ENCODE assay signal across 12 cellular contexts in genomic region chr3:194481103-194481502, GRCh38. TPM values are rescaled to one million over a fixed set of nuclear protein-coding genes. Genes with fewer than 3 reads are reported as not detected.
DNase-seq lines count a peak whose midpoint lies in the region; ATAC-seq, FAIRE-seq and TF ChIP-seq lines count a peak whose summit lies in the region.
"Had no signal": no experiment of that assay in that cellular context is flagged by ENCODE, and none has a peak within 500 bp of the region (broad histone marks: within the 10 kb centered on the region; RNA-seq: fewer than 3 reads in every experiment).

No MANE protein-coding gene starts in this region.

- H3K36me3 ChIP-seq in keratinocyte (ENCODE audit: control insufficient read depth in 2 of 2, extremely low read depth in 1 of 2, insufficient read depth in 2 of 2, low read length in 2 of 2) (peaks cover 8 to 41% of the 10 kb centered on the region in 2 experiments), MM.1S (replicated peaks; ENCODE audit: insufficient read depth, low read length) (peaks cover 6% of the 10 kb centered on the region)
- H3K36me3 ChIP-seq: lower lobe of right lung had no signal

- peak overlapping the region; percentile 68 for H3K4me3 Mint-ChIP-seq in activated naive CD8-positive, alpha-beta T cell treated with anti-CD3 and anti-CD28 coated beads, Interleukin-2, amount 50 U/mL, for 24 hours

- H3K4me3 ChIP-seq in AG10803 (ENCODE audit: low read length), result no peak overlapping the region; the same call in 1 of the 2 replicates
- no peak overlapping the region for H3K4me3 ChIP-seq in keratinocyte (ENCODE audit: control insufficient read depth in 2 of 3, extremely low read depth in 1 of 3, insufficient read depth in 2 of 3, low read depth in 1 of 3, low read length in 3 of 3)
- H3K4me3 ChIP-seq in MM.1S (ENCODE audit: low read length), result no peak overlapping the region
- H3K4me3 ChIP-seq: lower lobe of right lung had no signal

- peaks cover 36% of the 10 kb centered on the region for H3K36me3 Mint-ChIP-seq in activated naive CD8-positive, alpha-beta T cell treated with anti-CD3 and anti-CD28 coated beads, Interleukin-2, amount 50 U/mL, for 24 hours (ENCODE audit: low read depth)

- peaks cover 96% of the 10 kb centered on the region for H3K79me2 ChIP-seq in keratinocyte (ENCODE audit: control insufficient read depth, insufficient read depth, low read length)
- H3K79me2 ChIP-seq in MM.1S (ENCODE audit: low read length), result peaks cover 98% of the 10 kb centered on the region

- peak; percentile 82 for DNase-seq in AG10803 (ENCODE audit: low read depth)
- DNase-seq in HT1080 (ENCODE audit: low read depth), result peak; percentile 69
- DNase-seq in activated naive CD8-positive, alpha-beta T cell treated with anti-CD3 and anti-CD28 coated beads, Interleukin-2, amount 50 U/mL, for 24 hours, result no peak
- DNase-seq in keratinocyte (ENCODE audit: low read depth, low spot score), result no peak
- DNase-seq in HPDE6-E6E7 (ENCODE audit: extremely low spot score), result no peak
- DNase-seq in NCI-H2029 treated with DMSO at 0.1 percent for 48 hours (lab: John Stamatoyannopoulos, UW), result no peak
- DNase-seq in MM.1S, result no peak
- DNase-seq: DND-41, lower lobe of right lung, NCI-H345 had no signal

- H2AFZ ChIP-seq in keratinocyte (ENCODE audit: control insufficient read depth, low read length) (no peak overlapping the region), MM.1S (ENCODE audit: low read length) (no peak overlapping the region)

- dilution Hi-C loops in keratinocyte (cut with MboI; ENCODE audit: extremely low pct_ligation_motif_present, low sequenced_read_pairs), result no loop called here

- no peak for FAIRE-seq in keratinocyte (lab: Jason Lieb, UNC)
- FAIRE-seq: H1 had no signal

- H3K9ac ChIP-seq in keratinocyte (ENCODE audit: control insufficient read depth, extremely low read depth, insufficient read depth, low read length) (no peak overlapping the region), MM.1S (ENCODE audit: low read length) (no peak overlapping the region)

- H3K9me2 ChIP-seq in MM.1S (replicated peaks; ENCODE audit: insufficient read depth, low read length), result no peaks in the 10 kb centered on the region

- H4K20me1 ChIP-seq in keratinocyte (ENCODE audit: control insufficient read depth, extremely low read depth, insufficient read depth, low read length) (peaks cover 14% of the 10 kb centered on the region), MM.1S (ENCODE audit: insufficient read depth, low read length) (peaks cover 7% of the 10 kb centered on the region; the same call in 1 of the 2 replicates)

- H3K4me1 ChIP-seq in keratinocyte (ENCODE audit: control insufficient read depth, extremely low read depth, insufficient read depth, low read length) (peaks cover 14% of the 10 kb centered on the region), MM.1S (ENCODE audit: low read length) (peaks cover 12% of the 10 kb centered on the region; the same call in 1 of the 2 replicates)

- H3K9me3 ChIP-seq in keratinocyte (ENCODE audit: control insufficient read depth, low read depth, low read length), result no peaks in the 10 kb centered on the region
- no peaks in the 10 kb centered on the region for H3K9me3 ChIP-seq in MM.1S (replicated peaks; ENCODE audit: insufficient read depth, low read length)
- H3K9me3 ChIP-seq: lower lobe of right lung had no signal

- peak; percentile 48 for ATAC-seq in activated naive CD8-positive, alpha-beta T cell treated with anti-CD3 and anti-CD28 coated beads, Interleukin-2, amount 50 U/mL, for 24 hours
- ATAC-seq in GM21717 (IDR thresholded peaks at IDR 0.05; ENCODE audit: unreplicated experiment), result no peak

- no peaks in the 10 kb centered on the region for H3F3A ChIP-seq in MM.1S (ENCODE audit: insufficient read depth, low read length)

- no peaks in the 10 kb centered on the region for H3K9me1 ChIP-seq in keratinocyte (ENCODE audit: control insufficient read depth, extremely low read depth, insufficient read depth, low read length)

- TF ChIP-seq CTCF in AG10803 (conservative IDR thresholded peaks at IDR 0.05; ENCODE audit: low read length) (no peak), keratinocyte (optimal IDR thresholded peaks at IDR 0.05 in 1 of 3, IDR thresholded peaks at IDR 0.05 in 1 of 3, conservative IDR thresholded peaks at IDR 0.05 in 1 of 3; ENCODE audit: extremely low read depth in 1 of 3, insufficient read depth in 2 of 3, low read length in 3 of 3) (no peak), MM.1S (IDR thresholded peaks at IDR 0.05; ENCODE audit: low read length) (no peak)

- H3K27ac Mint-ChIP-seq in activated naive CD8-positive, alpha-beta T cell treated with anti-CD3 and anti-CD28 coated beads, Interleukin-2, amount 50 U/mL, for 24 hours, result peak overlapping the region; percentile 79

- H3K4me2 ChIP-seq in keratinocyte (ENCODE audit: control insufficient read depth, extremely low read depth, insufficient read depth, low read depth, low read length) (peak overlapping the region; percentile 34), MM.1S (ENCODE audit: low read depth, low read length) (no peak overlapping the region)

- H3K27me3 ChIP-seq in keratinocyte (ENCODE audit: control insufficient read depth, extremely low read depth, insufficient read depth, low read length), result no peaks in the 10 kb centered on the region
- no peaks in the 10 kb centered on the region for H3K27me3 ChIP-seq in MM.1S (replicated peaks; ENCODE audit: insufficient read depth, low read length)

- peaks cover 62% of the 10 kb centered on the region for H3K4me1 Mint-ChIP-seq in activated naive CD8-positive, alpha-beta T cell treated with anti-CD3 and anti-CD28 coated beads, Interleukin-2, amount 50 U/mL, for 24 hours

- no peaks in the 10 kb centered on the region for H3K9me3 Mint-ChIP-seq in activated naive CD8-positive, alpha-beta T cell treated with anti-CD3 and anti-CD28 coated beads, Interleukin-2, amount 50 U/mL, for 24 hours

- no peaks in the 10 kb centered on the region for H3K27me3 Mint-ChIP-seq in activated naive CD8-positive, alpha-beta T cell treated with anti-CD3 and anti-CD28 coated beads, Interleukin-2, amount 50 U/mL, for 24 hours

- peak overlapping the region; percentile 6 for H3K27ac ChIP-seq in keratinocyte (ENCODE audit: control insufficient read depth, insufficient read depth, low read length)
- no peak overlapping the region for H3K27ac ChIP-seq in MM.1S (ENCODE audit: low read length)
- H3K27ac ChIP-seq: lower lobe of right lung had no signal

RNA-seq across cellular contexts. Expression of gene ATP13A3, which starts 5.7 kb away (rescaled TPM):
- 153 and 157 TPM in 2 replicates for total RNA-seq in HT1080 (2014; rRNA removed; shearing (Covaris generic))
- polyA plus RNA-seq in HT1080 (2015; cell fraction: cytosol; rRNA removed), result 179 and 296 TPM in 2 replicates
- polyA plus RNA-seq in HT1080 (2015; cell fraction: nucleus; rRNA removed), result 264 and 294 TPM in 2 replicates
- 55.9 to 103 TPM (median 85.5 TPM) in 3 replicates for polyA plus RNA-seq in keratinocyte
- 19.2 TPM for polyA plus RNA-seq in keratinocyte (2011; ENCODE audit: low read depth)
- 30.8 and 63.9 TPM in 2 replicates for polyA plus RNA-seq in keratinocyte (2011; cell fraction: cytosol; rRNA removed)
- 61.4 and 85.2 TPM in 2 replicates for polyA plus RNA-seq in keratinocyte (2011; cell fraction: nucleus; rRNA removed)
- 31.5 and 54.5 TPM in 2 replicates for polyA plus RNA-seq in keratinocyte (2012; ENCODE audit: low replicate concordance)
- 35.1 to 247 TPM (median 111 TPM) in 3 replicates for polyA minus RNA-seq in keratinocyte
- polyA minus RNA-seq in keratinocyte (2011; cell fraction: cytosol; rRNA and poly(A)+ RNA removed), result 64.3 TPM
- 121 and 234 TPM in 2 replicates for polyA minus RNA-seq in keratinocyte (2011; cell fraction: nucleus; rRNA and poly(A)+ RNA removed)

Comparison
In these comparisons a context has a peak if more than half of its experiments do, and no peak if none do; other contexts are left out.
1. DNase-seq: peak in AG10803 (single experiment) and HT1080 (single experiment); none in activated naive CD8-positive, alpha-beta T cell treated with anti-CD3 and anti-CD28 coated beads, Interleukin-2, amount 50 U/mL, for 24 hours (single experiment), keratinocyte (single experiment), HPDE6-E6E7 (single experiment), NCI-H2029 treated with DMSO at 0.1 percent for 48 hours (single experiment) and MM.1S (single experiment).